Comparison of ENCODE assay signal across 7 cellular contexts in the genomic region with DNA sequence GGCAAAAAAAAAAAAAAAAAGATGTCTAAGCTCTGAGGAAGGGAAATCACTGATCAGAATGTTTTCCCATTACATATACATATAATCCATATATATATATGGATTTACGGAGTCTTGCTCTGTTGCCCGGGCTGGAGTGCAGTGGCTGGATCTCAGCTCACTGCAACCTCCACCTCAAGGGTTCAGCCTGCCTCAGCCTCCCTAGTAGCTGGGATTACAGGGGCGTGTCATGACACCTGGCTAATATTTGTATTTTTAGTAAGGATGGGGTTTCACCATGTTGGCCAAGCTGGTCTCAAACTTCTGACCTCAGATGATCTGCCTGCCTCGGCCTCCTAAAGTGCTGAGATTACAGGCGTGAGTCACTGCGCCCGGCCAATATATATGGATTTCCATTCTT. TPM values are rescaled to one million over a fixed set of nuclear protein-coding genes. Genes with fewer than 3 reads are reported as not detected.
DNase-seq lines count a peak whose midpoint lies in the region; ATAC-seq and TF ChIP-seq lines count a peak whose summit lies in the region.
"Not testable (repeated sequence)": the region's sequence is repeated elsewhere in the genome, so short reads cannot be mapped to it uniquely, and the experiment has no call there.

No MANE protein-coding gene starts in this region.

- H3F3A ChIP-seq in SU-DHL-6 (ENCODE audit: insufficient read depth): not testable (repeated sequence)

- H3K36me3 Mint-ChIP-seq in activated T-cell treated with anti-CD3 and anti-CD28 coated beads, Interleukin-2, amount 50 U/mL, for 72 hours (ENCODE audit: insufficient read depth in 2 of 2): peaks cover 16 to 18% of the 10 kb centered on the region in 2 donors
- peaks cover 33% of the 10 kb centered on the region for H3K36me3 Mint-ChIP-seq in activated naive CD8-positive, alpha-beta T cell treated with anti-CD3 and anti-CD28 coated beads, Interleukin-2, amount 10 ng/mL, durations not matched to agents 7 days and 5 days
- not testable (repeated sequence) for H3K36me3 Mint-ChIP-seq in stimulated activated memory B cell treated with anti-CD40 and anti-IgM and Interleukin-4, amounts not matched to agents 10 μg/mL and 1 μg/mL and 100 μg/mL, for 72 hours

- peak; percentile 14 for ATAC-seq in GM18505 (IDR thresholded peaks at IDR 0.05; ENCODE audit: unreplicated experiment)
- peak; percentile 8 for ATAC-seq in GM21390 (IDR thresholded peaks at IDR 0.05; ENCODE audit: unreplicated experiment)
- peak; percentile 25 for ATAC-seq in HG03175 (IDR thresholded peaks at IDR 0.05; ENCODE audit: unreplicated experiment)
- not testable (repeated sequence) for ATAC-seq in activated T-cell treated with anti-CD3 and anti-CD28 coated beads, Interleukin-2, amount 50 U/mL, for 72 hours (replicated peaks in 1 of 2); activated naive CD8-positive, alpha-beta T cell treated with anti-CD3 and anti-CD28 coated beads, Interleukin-2, amount 10 ng/mL, durations not matched to agents 7 days and 5 days (ENCODE audit: low read depth); stimulated activated memory B cell treated with anti-CD40 and anti-IgM and Interleukin-4, amounts not matched to agents 10 μg/mL and 1 μg/mL and 100 μg/mL, for 72 hours

- peak overlapping the region in 1 of 2 donors; percentile 73 for H3K4me3 Mint-ChIP-seq in activated T-cell treated with anti-CD3 and anti-CD28 coated beads, Interleukin-2, amount 50 U/mL, for 72 hours
- H3K4me3 Mint-ChIP-seq in activated naive CD8-positive, alpha-beta T cell treated with anti-CD3 and anti-CD28 coated beads, Interleukin-2, amount 10 ng/mL, durations not matched to agents 7 days and 5 days: peak overlapping the region; percentile 66
- not testable (repeated sequence) for H3K4me3 Mint-ChIP-seq in stimulated activated memory B cell treated with anti-CD40 and anti-IgM and Interleukin-4, amounts not matched to agents 10 μg/mL and 1 μg/mL and 100 μg/mL, for 72 hours

- peaks cover 42% of the 10 kb centered on the region for H3K4me1 Mint-ChIP-seq in activated T-cell treated with anti-CD3 and anti-CD28 coated beads, Interleukin-2, amount 50 U/mL, for 72 hours (ENCODE audit: low read depth)
- H3K4me1 Mint-ChIP-seq in activated naive CD8-positive, alpha-beta T cell treated with anti-CD3 and anti-CD28 coated beads, Interleukin-2, amount 10 ng/mL, durations not matched to agents 7 days and 5 days: peaks cover 41% of the 10 kb centered on the region
- peaks cover 13% of the 10 kb centered on the region for H3K4me1 Mint-ChIP-seq in stimulated activated memory B cell treated with anti-CD40 and anti-IgM and Interleukin-4, amounts not matched to agents 10 μg/mL and 1 μg/mL and 100 μg/mL, for 72 hours

- not testable (repeated sequence) for H3K79me2 ChIP-seq in SU-DHL-6 (ENCODE audit: insufficient read depth, low read length)

- peak overlapping the region; percentile 81 for H3K27ac Mint-ChIP-seq in activated T-cell treated with anti-CD3 and anti-CD28 coated beads, Interleukin-2, amount 50 U/mL, for 72 hours
- H3K27ac Mint-ChIP-seq in activated naive CD8-positive, alpha-beta T cell treated with anti-CD3 and anti-CD28 coated beads, Interleukin-2, amount 10 ng/mL, durations not matched to agents 7 days and 5 days: peak overlapping the region; percentile 80
- H3K27ac Mint-ChIP-seq in stimulated activated memory B cell treated with anti-CD40 and anti-IgM and Interleukin-4, amounts not matched to agents 10 μg/mL and 1 μg/mL and 100 μg/mL, for 72 hours: peak overlapping the region; percentile 73

- H3K9me3 Mint-ChIP-seq in activated T-cell treated with anti-CD3 and anti-CD28 coated beads, Interleukin-2, amount 50 U/mL, for 72 hours: peaks cover 18% of the 10 kb centered on the region in 2 donors
- H3K9me3 Mint-ChIP-seq in activated naive CD8-positive, alpha-beta T cell treated with anti-CD3 and anti-CD28 coated beads, Interleukin-2, amount 10 ng/mL, durations not matched to agents 7 days and 5 days: peaks cover 27% of the 10 kb centered on the region
- peaks cover 13% of the 10 kb centered on the region for H3K9me3 Mint-ChIP-seq in stimulated activated memory B cell treated with anti-CD40 and anti-IgM and Interleukin-4, amounts not matched to agents 10 μg/mL and 1 μg/mL and 100 μg/mL, for 72 hours

- POLR2A ChIA-PET in activated naive CD8-positive, alpha-beta T cell treated with anti-CD3 and anti-CD28 coated beads, Interleukin-2, amount 10 ng/mL, durations not matched to agents 7 days and 5 days (lab: Charles Lee): interaction anchor here (1.1 kb wide), 1 partner anchor 21 kb away, joined by 4 read pairs; no protein-coding TSS in a partner anchor

- not testable (repeated sequence) for H3K27me3 Mint-ChIP-seq in activated T-cell treated with anti-CD3 and anti-CD28 coated beads, Interleukin-2, amount 50 U/mL, for 72 hours (ENCODE audit: low read depth); activated naive CD8-positive, alpha-beta T cell treated with anti-CD3 and anti-CD28 coated beads, Interleukin-2, amount 10 ng/mL, durations not matched to agents 7 days and 5 days; stimulated activated memory B cell treated with anti-CD40 and anti-IgM and Interleukin-4, amounts not matched to agents 10 μg/mL and 1 μg/mL and 100 μg/mL, for 72 hours

- H3K9me3 ChIP-seq in SU-DHL-6 (ENCODE audit: insufficient read depth, low read length): not testable (repeated sequence)

- H3K4me2 ChIP-seq in SU-DHL-6 (ENCODE audit: low read depth, low read length, poor library complexity, severe bottlenecking): peak overlapping the region; percentile 29

- H3K9ac ChIP-seq in SU-DHL-6 (ENCODE audit: low read length): not testable (repeated sequence)

- not testable (repeated sequence) for H3K4me3 ChIP-seq in SU-DHL-6 (ENCODE audit: insufficient read depth, low read length, poor library complexity, severe bottlenecking)

- not testable (repeated sequence) for H3K36me3 ChIP-seq in SU-DHL-6 (ENCODE audit: low read length)

- DNase-seq in activated T-cell treated with anti-CD3 and anti-CD28 coated beads, Interleukin-2, amount 50 U/mL, for 72 hours; activated naive CD8-positive, alpha-beta T cell treated with anti-CD3 and anti-CD28 coated beads, Interleukin-2, amount 10 ng/mL, durations not matched to agents 7 days and 5 days: not testable (repeated sequence)

- not testable (repeated sequence) for H3K9me2 ChIP-seq in SU-DHL-6 (replicated peaks; ENCODE audit: insufficient read depth, low read length)

- not testable (repeated sequence) for TF ChIP-seq POLR2A in GM18505 (IDR thresholded peaks at IDR 0.05; ENCODE audit: borderline replicate concordance, extremely low read depth, insufficient read depth, insufficient read length)

- not testable (repeated sequence) for H3K27me3 ChIP-seq in SU-DHL-6 (ENCODE audit: low read length)

- H4K20me1 ChIP-seq in SU-DHL-6 (ENCODE audit: low read depth, low read length): not testable (repeated sequence)

- not testable (repeated sequence) for TF ChIP-seq CTCF in SU-DHL-6 (IDR thresholded peaks at IDR 0.05; ENCODE audit: insufficient read depth, low read length, poor library complexity, severe bottlenecking)

- peak overlapping the region; percentile 8 for H2AFZ ChIP-seq in SU-DHL-6 (ENCODE audit: low read depth, low read length, severe bottlenecking)

- not testable (repeated sequence) for H3K27ac ChIP-seq in SU-DHL-6 (ENCODE audit: low read depth, low read length)

RNA-seq across cellular contexts. Expression of a gene that starts 19.8 kb away (rescaled TPM):
- total RNA-seq in activated T-cell treated with anti-CD3 and anti-CD28 coated beads, Interleukin-2, amount 50 U/mL, for 72 hours: 10 to 100 TPM; 37.0 to 41.3 TPM
- 10 to 100 TPM; 32.4 to 36.3 TPM for total RNA-seq in activated naive CD8-positive, alpha-beta T cell treated with anti-CD3 and anti-CD28 coated beads, Interleukin-2, amount 10 ng/mL, durations not matched to agents 7 days and 5 days
